Comparison of ENCODE assay signal across 12 cellular contexts in genomic region chr4:173498023-173498422, GRCh38. TPM values are rescaled to one million over a fixed set of nuclear protein-coding genes. Genes with fewer than 3 reads are reported as not detected.
DNase-seq lines count a peak whose midpoint lies in the region; ATAC-seq and TF ChIP-seq lines count a peak whose summit lies in the region.
"Had no signal": no experiment of that assay in that cellular context is flagged by ENCODE, and none has a peak within 500 bp of the region (broad histone marks: within the 10 kb centered on the region; RNA-seq: fewer than 3 reads in every experiment).

No MANE protein-coding gene starts in this region.

- POLR2A ChIA-PET in A673 (lab: Charles Lee; ENCODE audit: low non-redundant PET): no interaction called here

- DNase-seq in GM12864 (ENCODE audit: low read depth) (peak; percentile 57), A673 (ENCODE audit: low spot score) (no peak), hippocampal formation (lab: John Stamatoyannopoulos, UW) (no peak), NCI-H187 treated with DMSO at 0.1 percent for 48 hours (lab: John Stamatoyannopoulos, UW) (no peak)
- no peak for DNase-seq in effector memory CD4-positive, alpha-beta T cell
- DNase-seq: mucosa of descending colon, NCI-H524 treated with DMSO at 0.1 percent for 48 hours, SJCRH30 had no signal

- TF ChIP-seq CTCF in GM12864 (IDR thresholded peaks at IDR 0.05; ENCODE audit: low read depth, low read length, missing control alignments) (no peak), A673 (conservative IDR thresholded peaks at IDR 0.05; ENCODE audit: low read depth, low read length) (no peak)

- H3K36me3 ChIP-seq in A673 (ENCODE audit: insufficient read depth, low read length, poor library complexity, severe bottlenecking): no peaks in the 10 kb centered on the region
- H3K36me3 ChIP-seq in effector memory CD4-positive, alpha-beta T cell (ENCODE audit: control insufficient read depth, insufficient read depth, low read length): no peaks in the 10 kb centered on the region
- H3K36me3 ChIP-seq: SJCRH30 had no signal

- H3K4me1 ChIP-seq in A673 (ENCODE audit: insufficient read depth, low read length, poor library complexity, severe bottlenecking): peaks cover 3% of the 10 kb centered on the region
- peaks cover 5% of the 10 kb centered on the region for H3K4me1 ChIP-seq in effector memory CD4-positive, alpha-beta T cell (ENCODE audit: control insufficient read depth, insufficient read depth, low read length, poor library complexity, severe bottlenecking)
- H3K4me1 ChIP-seq: SJCRH30 had no signal

- no peak overlapping the region for H3K27ac ChIP-seq in A673 (ENCODE audit: low read depth, low read length, poor library complexity, severe bottlenecking)
- no peak overlapping the region for H3K27ac ChIP-seq in effector memory CD4-positive, alpha-beta T cell (ENCODE audit: insufficient read depth, low read length, poor library complexity, severe bottlenecking)
- H3K27ac ChIP-seq: SJCRH30 had no signal

- no peak overlapping the region for H3K4me3 ChIP-seq in GM12864 (ENCODE audit: low read depth, low read length)
- no peak overlapping the region for H3K4me3 ChIP-seq in A673 (ENCODE audit: low read depth, low read length, poor library complexity, severe bottlenecking)
- no peak overlapping the region for H3K4me3 ChIP-seq in effector memory CD4-positive, alpha-beta T cell (ENCODE audit: insufficient read depth, low read depth, low read length, poor library complexity, severe bottlenecking)
- H3K4me3 ChIP-seq: mucosa of descending colon, SJCRH30 had no signal

- CTCF ChIA-PET in A673 (lab: Charles Lee): no interaction called here

- no peaks in the 10 kb centered on the region for H3K27me3 ChIP-seq in A673 (replicated peaks; ENCODE audit: insufficient read depth, low read depth, low read length, poor library complexity)
- peaks cover 9% of the 10 kb centered on the region for H3K27me3 ChIP-seq in effector memory CD4-positive, alpha-beta T cell (replicated peaks; ENCODE audit: control insufficient read depth, insufficient read depth, low read length, poor library complexity, severe bottlenecking)
- H3K27me3 ChIP-seq: SJCRH30 had no signal

- intact Hi-C loops in A673 (cut with micrococcal nuclease; ENCODE audit: unreplicated experiment): loop anchor here (5.0 kb wide), 1 partner anchor 486 kb away; no protein-coding TSS in a partner anchor

- ATAC-seq in GM19395 (IDR thresholded peaks at IDR 0.05; ENCODE audit: unreplicated experiment) (peak; percentile 50), HG02870 (IDR thresholded peaks at IDR 0.05; ENCODE audit: unreplicated experiment) (peak; percentile 50), HG03521 (IDR thresholded peaks at IDR 0.05; ENCODE audit: unreplicated experiment) (peak; percentile 48)
- ATAC-seq: mucosa of descending colon had no signal

- no TSS peak for BruUV-seq in A673 (replicated peaks; lab: Mats Ljungman, UMichigan)

- no peaks in the 10 kb centered on the region for H3K9me3 ChIP-seq in A673 (ENCODE audit: low read depth, low read length, poor library complexity, severe bottlenecking)
- no peaks in the 10 kb centered on the region for H3K9me3 ChIP-seq in effector memory CD4-positive, alpha-beta T cell (ENCODE audit: control insufficient read depth, low read length)
- H3K9me3 ChIP-seq: mucosa of descending colon, SJCRH30 had no signal

RNA-seq across cellular contexts. Expression of gene HAND2, which starts 32.0 kb away (rescaled TPM):
- total RNA-seq in A673 (2021): 22.7 and 24.0 TPM in 2 replicates
- total RNA-seq: renal cortical epithelial cell had no signal
